In the genomic region with DNA sequence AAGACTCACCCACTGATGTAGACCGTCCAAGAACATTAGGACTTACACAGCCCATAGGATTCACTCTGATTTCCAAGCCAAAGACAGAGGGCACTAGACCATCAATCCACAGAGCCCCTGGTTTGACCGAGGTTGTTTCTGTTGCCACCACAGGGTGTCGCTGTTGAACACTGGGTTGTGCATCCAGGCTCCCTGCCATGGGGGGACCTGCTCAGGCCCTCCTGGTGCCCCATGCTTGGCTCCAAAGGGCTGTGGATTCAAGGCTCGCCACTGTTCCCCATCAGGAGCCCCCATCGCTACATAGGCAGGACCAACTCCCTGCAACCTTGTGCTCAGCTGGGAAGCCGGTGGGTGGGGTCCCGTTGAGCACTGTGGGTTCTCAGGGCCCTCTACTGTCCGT, we compare ENCODE assay signal across 1 cellular context.
TF ChIP-seq lines count a peak whose summit lies in the region.

No MANE protein-coding gene starts in this region.

TF ChIP-seq in SK-N-SH, 30 proteins besides CTCF, POLR2A, EP300 and RAD21 (continued from another document):
- TF ChIP-seq, protein P1, sequence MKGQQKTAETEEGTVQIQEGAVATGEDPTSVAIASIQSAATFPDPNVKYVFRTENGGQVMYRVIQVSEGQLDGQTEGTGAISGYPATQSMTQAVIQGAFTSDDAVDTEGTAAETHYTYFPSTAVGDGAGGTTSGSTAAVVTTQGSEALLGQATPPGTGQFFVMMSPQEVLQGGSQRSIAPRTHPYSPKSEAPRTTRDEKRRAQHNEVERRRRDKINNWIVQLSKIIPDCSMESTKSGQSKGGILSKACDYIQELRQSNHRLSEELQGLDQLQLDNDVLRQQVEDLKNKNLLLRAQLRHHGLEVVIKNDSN (IDR thresholded peaks at IDR 0.05; ENCODE audit: borderline replicate concordance, low read depth) = no peak
- TF ChIP-seq EZH2phosphoT487 (IDR thresholded peaks at IDR 0.05; ENCODE audit: borderline replicate concordance, low read depth) = no peak
- TF ChIP-seq, protein P2, sequence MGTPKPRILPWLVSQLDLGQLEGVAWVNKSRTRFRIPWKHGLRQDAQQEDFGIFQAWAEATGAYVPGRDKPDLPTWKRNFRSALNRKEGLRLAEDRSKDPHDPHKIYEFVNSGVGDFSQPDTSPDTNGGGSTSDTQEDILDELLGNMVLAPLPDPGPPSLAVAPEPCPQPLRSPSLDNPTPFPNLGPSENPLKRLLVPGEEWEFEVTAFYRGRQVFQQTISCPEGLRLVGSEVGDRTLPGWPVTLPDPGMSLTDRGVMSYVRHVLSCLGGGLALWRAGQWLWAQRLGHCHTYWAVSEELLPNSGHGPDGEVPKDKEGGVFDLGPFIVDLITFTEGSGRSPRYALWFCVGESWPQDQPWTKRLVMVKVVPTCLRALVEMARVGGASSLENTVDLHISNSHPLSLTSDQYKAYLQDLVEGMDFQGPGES (IDR thresholded peaks at IDR 0.05; ENCODE audit: low read depth, low read length) = no peak
- no peak for TF ChIP-seq TAF1 (IDR thresholded peaks at IDR 0.05; ENCODE audit: borderline replicate concordance, low read depth, low read length)
- no peak for TF ChIP-seq GATA2 (CRISPR knock-in tag; IDR thresholded peaks at IDR 0.05)
- no peak for TF ChIP-seq NRF1 (IDR thresholded peaks at IDR 0.05; ENCODE audit: low read depth, low read length)
- TF ChIP-seq SIN3A (IDR thresholded peaks at IDR 0.05; ENCODE audit: borderline replicate concordance, low read depth, low read length) = no peak
- TF ChIP-seq RXRA (IDR thresholded peaks at IDR 0.05; ENCODE audit: borderline replicate concordance, low read depth) = no peak
- TF ChIP-seq, protein P3, sequence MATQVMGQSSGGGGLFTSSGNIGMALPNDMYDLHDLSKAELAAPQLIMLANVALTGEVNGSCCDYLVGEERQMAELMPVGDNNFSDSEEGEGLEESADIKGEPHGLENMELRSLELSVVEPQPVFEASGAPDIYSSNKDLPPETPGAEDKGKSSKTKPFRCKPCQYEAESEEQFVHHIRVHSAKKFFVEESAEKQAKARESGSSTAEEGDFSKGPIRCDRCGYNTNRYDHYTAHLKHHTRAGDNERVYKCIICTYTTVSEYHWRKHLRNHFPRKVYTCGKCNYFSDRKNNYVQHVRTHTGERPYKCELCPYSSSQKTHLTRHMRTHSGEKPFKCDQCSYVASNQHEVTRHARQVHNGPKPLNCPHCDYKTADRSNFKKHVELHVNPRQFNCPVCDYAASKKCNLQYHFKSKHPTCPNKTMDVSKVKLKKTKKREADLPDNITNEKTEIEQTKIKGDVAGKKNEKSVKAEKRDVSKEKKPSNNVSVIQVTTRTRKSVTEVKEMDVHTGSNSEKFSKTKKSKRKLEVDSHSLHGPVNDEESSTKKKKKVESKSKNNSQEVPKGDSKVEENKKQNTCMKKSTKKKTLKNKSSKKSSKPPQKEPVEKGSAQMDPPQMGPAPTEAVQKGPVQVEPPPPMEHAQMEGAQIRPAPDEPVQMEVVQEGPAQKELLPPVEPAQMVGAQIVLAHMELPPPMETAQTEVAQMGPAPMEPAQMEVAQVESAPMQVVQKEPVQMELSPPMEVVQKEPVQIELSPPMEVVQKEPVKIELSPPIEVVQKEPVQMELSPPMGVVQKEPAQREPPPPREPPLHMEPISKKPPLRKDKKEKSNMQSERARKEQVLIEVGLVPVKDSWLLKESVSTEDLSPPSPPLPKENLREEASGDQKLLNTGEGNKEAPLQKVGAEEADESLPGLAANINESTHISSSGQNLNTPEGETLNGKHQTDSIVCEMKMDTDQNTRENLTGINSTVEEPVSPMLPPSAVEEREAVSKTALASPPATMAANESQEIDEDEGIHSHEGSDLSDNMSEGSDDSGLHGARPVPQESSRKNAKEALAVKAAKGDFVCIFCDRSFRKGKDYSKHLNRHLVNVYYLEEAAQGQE (IDR thresholded peaks at IDR 0.05; ENCODE audit: low read depth, low read length) = no peak
- TF ChIP-seq, protein P4, sequence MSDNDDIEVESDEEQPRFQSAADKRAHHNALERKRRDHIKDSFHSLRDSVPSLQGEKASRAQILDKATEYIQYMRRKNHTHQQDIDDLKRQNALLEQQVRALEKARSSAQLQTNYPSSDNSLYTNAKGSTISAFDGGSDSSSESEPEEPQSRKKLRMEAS (IDR thresholded peaks at IDR 0.05; ENCODE audit: low read depth) = no peak
